Comparison of ENCODE assay signal across 39 cellular contexts in genomic region chr14:94632305-94632590, GRCh38. TPM values are rescaled to one million over a fixed set of nuclear protein-coding genes. Genes with fewer than 3 reads are reported as not detected.
"Had no signal": no experiment of that assay in that cellular context is flagged by ENCODE, and none has a peak within 500 bp of the region (broad histone marks: within the 10 kb centered on the region; RNA-seq: fewer than 3 reads in every experiment).

No MANE protein-coding gene starts in this region.

- H3K36me3 ChIP-seq: breast epithelium, MG63, Peyer's patch, WERI-Rb-1 had no signal

- FAIRE-seq: astrocyte had no signal

- H3K27me3 ChIP-seq: body of pancreas, breast epithelium, MG63, Peyer's patch had no signal

- H3K4me1 ChIP-seq: breast epithelium, Peyer's patch had no signal

- H3K27ac ChIP-seq: body of pancreas, breast epithelium, Peyer's patch, WERI-Rb-1 had no signal

- ATAC-seq: activated CD8-positive, alpha-beta memory T cell treated with anti-CD3 and anti-CD28 coated beads, Interleukin-2, amount 10 ng/mL, durations not matched to agents 7 days and 5 days; body of pancreas; PC-3; Right ventricle myocardium inferior; SK-N-SH treated with all-trans-retinoic acid at 6 μM for 48 hours had no signal

- H3K4me3 ChIP-seq: body of pancreas, breast epithelium, MG63, Peyer's patch had no signal

- DNase-seq: activated CD4-positive, alpha-beta memory T cell treated with anti-CD3 and anti-CD28 coated beads, Interleukin-2, amount 10 ng/mL, durations not matched to agents 7 days and 5 days; activated CD4-positive, alpha-beta T cell treated with anti-CD3 and anti-CD28 coated beads for 1 hour; activated CD4-positive, alpha-beta T cell treated with anti-CD3 and anti-CD28 coated beads for 48 hours; activated CD4-positive, CD25-positive, alpha-beta regulatory T cell; activated CD8-positive, alpha-beta memory T cell treated with anti-CD3 and anti-CD28 coated beads for 24 hours; activated CD8-positive, alpha-beta memory T cell treated with anti-CD3 and anti-CD28 coated beads, Interleukin-2, amount 10 ng/mL, durations not matched to agents 7 days and 5 days; activated CD8-positive, alpha-beta memory T cell treated with anti-CD3 and anti-CD28 coated beads, Interleukin-2, amount 50 U/mL, for 48 hours; activated gamma-delta T cell; activated naive CD4-positive, alpha-beta T cell treated with Interleukin-2 at 50 U/mL for 16 hours; activated naive CD8-positive, alpha-beta T cell treated with anti-CD3 and anti-CD28 coated beads, Interleukin-2, amount 10 ng/mL, durations not matched to agents 7 days and 5 days; activated T-cell treated with anti-CD3 and anti-CD28 coated beads, Interleukin-2, amount 50 U/mL, for 48 hours; body of pancreas; Kasumi-1; KG1; MG63; MV-4-11; NCI-H1092; NCI-H146; NCI-H187; NCI-H2029 treated with DMSO at 0.1 percent for 48 hours; NCI-H2107; NCI-H2171; NCI-H510A; NCI-H526; NCI-H748 treated with DMSO at 0.1 percent for 48 hours; NK-92 treated with Interleukin-12 subunit alpha and Interleukin-12 subunit beta, amount 100 ng/mL, for 24 hours; PC-3; Peyer's patch; RPMI8226; SIG-M5; SW 1271; T1000; WERI-Rb-1 had no signal

- H3K9me3 ChIP-seq: body of pancreas, breast epithelium, MG63, Peyer's patch had no signal

RNA-seq across cellular contexts. Expression of gene SERPINA3, which starts 20.1 kb away (rescaled TPM):
- total RNA-seq: activated CD4-positive, alpha-beta memory T cell treated with anti-CD3 and anti-CD28 coated beads, Interleukin-2, amount 10 ng/mL, durations not matched to agents 7 days and 5 days; activated CD8-positive, alpha-beta memory T cell treated with anti-CD3 and anti-CD28 coated beads, Interleukin-2, amount 10 ng/mL, durations not matched to agents 7 days and 5 days; activated naive CD8-positive, alpha-beta T cell treated with anti-CD3 and anti-CD28 coated beads, Interleukin-2, amount 10 ng/mL, durations not matched to agents 7 days and 5 days; PC-3; T-helper 1 cell treated with Interleukin-12 subunit alpha and Interleukin-12 subunit beta and Interleukin-4 antibody, amounts not matched to agents 30 ng/mL and 1 ng/mL, for 36 hours; T-helper 2 cell treated with Interferon-gamma antibody and Interleukin-4, amounts not matched to agents 100 ng/mL and 5 ng/mL, for 36 hours had no signal

RNA-seq across cellular contexts. Expression of gene SERPINA5, which starts 51.0 kb away (rescaled TPM):
- total RNA-seq: activated CD4-positive, alpha-beta memory T cell treated with anti-CD3 and anti-CD28 coated beads, Interleukin-2, amount 10 ng/mL, durations not matched to agents 7 days and 5 days; activated CD8-positive, alpha-beta memory T cell treated with anti-CD3 and anti-CD28 coated beads, Interleukin-2, amount 10 ng/mL, durations not matched to agents 7 days and 5 days; activated naive CD8-positive, alpha-beta T cell treated with anti-CD3 and anti-CD28 coated beads, Interleukin-2, amount 10 ng/mL, durations not matched to agents 7 days and 5 days; PC-3; Peyer's patch; T-helper 1 cell treated with Interleukin-12 subunit alpha and Interleukin-12 subunit beta and Interleukin-4 antibody, amounts not matched to agents 30 ng/mL and 1 ng/mL, for 36 hours; T-helper 2 cell treated with Interferon-gamma antibody and Interleukin-4, amounts not matched to agents 100 ng/mL and 5 ng/mL, for 36 hours had no signal
